Comparison of ENCODE assay signal across 22 cellular contexts in the genomic region with DNA sequence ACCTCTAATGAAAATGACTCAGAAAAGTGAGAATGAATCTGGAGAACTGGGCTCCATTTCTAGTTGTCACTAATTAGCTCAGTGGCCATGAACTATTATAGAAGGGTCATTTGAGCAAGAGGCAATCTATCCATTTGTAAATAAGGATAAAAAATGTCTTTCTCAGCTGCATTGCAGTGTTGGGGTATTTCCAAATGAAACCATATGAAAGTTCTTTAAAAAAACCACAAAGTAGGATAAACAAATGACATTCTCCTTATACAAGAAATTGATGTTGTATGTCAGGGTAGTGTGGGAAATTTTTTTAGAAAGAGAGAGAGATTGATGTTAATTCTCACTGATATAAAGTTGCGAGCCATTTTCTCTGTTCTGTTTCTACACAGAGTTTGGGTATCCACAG. TPM values are rescaled to one million over a fixed set of nuclear protein-coding genes. Genes with fewer than 3 reads are reported as not detected.
"Had no signal": no experiment of that assay in that cellular context is flagged by ENCODE, and none has a peak within 500 bp of the region (broad histone marks: within the 10 kb centered on the region; RNA-seq: fewer than 3 reads in every experiment).

No MANE protein-coding gene starts in this region.

- H3K27me3 ChIP-seq: neutrophil, pancreas, right atrium auricular region, spleen, upper lobe of right lung had no signal

- H3K4me1 ChIP-seq: pancreas, psoas muscle, right atrium auricular region, spleen, upper lobe of right lung had no signal

- ATAC-seq: activated T-helper 17 cell treated with anti-CD3 and anti-CD28 coated beads, Interleukin-2, amount 50 U/mL, for 72 hours; effector memory CD8-positive, alpha-beta T cell; esophagus mucosa; left cardiac atrium; pancreas; psoas muscle; upper lobe of right lung; WTC11 had no signal

- DNase-seq: activated CD8-positive, alpha-beta memory T cell treated with anti-CD3 and anti-CD28 coated beads for 24 hours; activated CD8-positive, alpha-beta memory T cell treated with anti-CD3 and anti-CD28 coated beads, Interleukin-2, amount 50 U/mL, for 4 hours; activated T-cell treated with anti-CD3 and anti-CD28 coated beads, Interleukin-2, amount 50 U/mL, for 24 hours; dorsolateral prefrontal cortex; effector memory CD8-positive, alpha-beta T cell; hypothalamus; left cardiac atrium; pancreas; psoas muscle; spleen; stimulated activated CD4-positive, alpha-beta T cell treated with anti-CD3 and anti-CD28 coated beads, Interleukin-4, amount 100 ng/mL, for 1 hour; stimulated activated naive CD4-positive, alpha-beta T cell; T-helper 9 cell; upper lobe of right lung had no signal

- H3K27ac ChIP-seq: dorsolateral prefrontal cortex, neutrophil, pancreas, psoas muscle, spleen, upper lobe of right lung had no signal

- H3K36me3 ChIP-seq: neutrophil, pancreas, right atrium auricular region, spleen, upper lobe of right lung had no signal

- H3K4me3 ChIP-seq: dorsolateral prefrontal cortex, pancreas, psoas muscle, right atrium auricular region, spleen, upper lobe of right lung had no signal

- H3K9me3 ChIP-seq: neutrophil, pancreas, psoas muscle, right atrium auricular region, spleen, upper lobe of right lung had no signal

RNA-seq across cellular contexts. Expression of gene FMO3, which starts 26.0 kb away (rescaled TPM):
- total RNA-seq: activated T-helper 17 cell treated with anti-CD3 and anti-CD28 coated beads, Interleukin-2, amount 50 U/mL, for 72 hours; endothelial cell of umbilical vein; frontal cortex; T-helper 1 cell treated with Interleukin-12 subunit alpha and Interleukin-12 subunit beta and Interleukin-4 antibody, amounts not matched to agents 30 ng/mL and 1 ng/mL, for 36 hours; WTC11 had no signal
